In the genomic region with DNA sequence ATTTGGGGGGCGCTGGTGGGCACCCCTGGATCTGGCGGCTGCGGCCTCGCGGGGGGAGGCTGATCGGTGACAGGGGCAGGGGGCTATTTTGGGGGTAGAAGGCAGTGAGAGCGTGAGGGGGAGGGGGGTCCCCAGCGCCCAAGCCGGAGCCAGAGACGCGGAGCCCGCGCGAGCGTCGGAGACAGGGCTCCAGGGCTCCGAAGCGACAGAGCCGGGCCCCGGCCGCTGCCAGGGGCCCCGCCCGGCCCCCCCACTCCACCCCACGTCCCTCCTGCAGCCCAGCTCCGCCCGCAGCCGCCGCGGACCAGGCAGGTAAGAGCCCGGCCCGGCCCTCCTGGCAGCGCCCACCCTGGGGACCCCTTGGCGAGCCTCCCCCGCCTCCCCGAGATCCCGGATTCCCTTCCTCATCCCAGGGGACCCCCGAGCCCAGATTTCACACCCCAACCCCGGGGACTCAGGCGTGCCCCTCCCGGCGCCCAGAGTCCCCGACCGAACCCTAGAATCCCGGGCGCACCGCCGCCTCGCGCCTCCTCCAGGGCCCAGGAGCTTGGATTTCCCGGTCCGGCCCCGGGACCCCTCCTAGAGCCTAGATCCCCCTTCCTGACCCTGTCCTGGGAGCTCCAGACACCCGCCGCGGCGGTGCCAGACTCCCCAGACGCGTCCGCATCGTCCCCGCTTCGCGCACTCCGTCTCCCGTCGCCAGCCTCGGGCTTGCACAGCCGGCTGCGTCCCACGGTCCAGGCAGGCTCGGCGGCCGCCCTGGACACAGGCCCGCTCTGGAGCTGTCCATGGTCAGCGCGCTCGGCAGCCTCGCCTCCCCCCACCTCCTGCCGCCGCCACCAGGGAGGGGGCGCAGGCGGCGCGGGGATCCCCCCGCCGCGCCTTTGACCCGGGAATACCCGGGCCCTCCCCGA, we compare ENCODE assay signal across 1 cellular context.
TF ChIP-seq lines count a peak whose summit lies in the region.

A gene (plus strand): TSS at position 134 of the 914 bp plus-strand sequence. CDS start 8,330 bp downstream, outside the sequence.

TF ChIP-seq in HepG2, 621 proteins besides CTCF, POLR2A, EP300 and RAD21 (continued from another document and continues in another):
- TF ChIP-seq, protein P1, sequence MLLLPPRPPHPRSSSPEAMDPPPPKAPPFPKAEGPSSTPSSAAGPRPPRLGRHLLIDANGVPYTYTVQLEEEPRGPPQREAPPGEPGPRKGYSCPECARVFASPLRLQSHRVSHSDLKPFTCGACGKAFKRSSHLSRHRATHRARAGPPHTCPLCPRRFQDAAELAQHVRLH (CRISPR knock-in tag; IDR thresholded peaks at IDR 0.05; ENCODE audit: borderline replicate concordance, low read depth): peak; percentile 85; the same call in 1 of the 2 replicates
- TF ChIP-seq ZFP90 (CRISPR knock-in tag; IDR thresholded peaks at IDR 0.05; ENCODE audit: borderline replicate concordance) (no peak), MBD4 (IDR thresholded peaks at IDR 0.05; ENCODE audit: borderline replicate concordance, low read length) (no peak), ONECUT2 (CRISPR knock-in tag; IDR thresholded peaks at IDR 0.05) (no peak), HNRNPH1 (optimal IDR thresholded peaks at IDR 0.05; ENCODE audit: low read depth, low read length) (no peak), ELF3 (CRISPR knock-in tag; IDR thresholded peaks at IDR 0.05) (peak; percentile 61), ZNF629 (CRISPR knock-in tag; conservative IDR thresholded peaks at IDR 0.05) (0 out of 2 replicates have a peak, but pooled peaks have one; percentile 27), NCOA1 (CRISPR knock-in tag; IDR thresholded peaks at IDR 0.05) (no peak), ZNF607 (CRISPR knock-in tag; IDR thresholded peaks at IDR 0.05; ENCODE audit: borderline replicate concordance) (peak; percentile 91), PHF5A (CRISPR knock-in tag; IDR thresholded peaks at IDR 0.05; ENCODE audit: low read depth, unreplicated experiment) (no peak), ZNF839 (CRISPR knock-in tag; IDR thresholded peaks at IDR 0.05; ENCODE audit: borderline replicate concordance) (no peak), MYC (CRISPR knock-in tag; IDR thresholded peaks at IDR 0.05; ENCODE audit: borderline replicate concordance) (0 out of 2 replicates have a peak, but pooled peaks have one; percentile 62), ZNF788 (CRISPR knock-in tag; IDR thresholded peaks at IDR 0.05; ENCODE audit: borderline replicate concordance) (peak; percentile 83), ZNF260 (CRISPR knock-in tag; IDR thresholded peaks at IDR 0.05; ENCODE audit: borderline replicate concordance, low read depth) (no peak), ZBTB7B (CRISPR knock-in tag; IDR thresholded peaks at IDR 0.05) (no peak; the same call in 1 of the 2 replicates), ZBTB8A (CRISPR knock-in tag; IDR thresholded peaks at IDR 0.05; ENCODE audit: borderline replicate concordance, low read depth) (no peak), ZNF776 (CRISPR knock-in tag; IDR thresholded peaks at IDR 0.05) (peak; percentile 36; the same call in 1 of the 2 replicates), SKI (IDR thresholded peaks at IDR 0.05; ENCODE audit: partially characterized antibody) (no peak), ARID2 (CRISPR knock-in tag; IDR thresholded peaks at IDR 0.05; ENCODE audit: borderline replicate concordance) (no peak), TEAD2 (CRISPR knock-in tag; IDR thresholded peaks at IDR 0.05) (no peak), ZNF24 (IDR thresholded peaks at IDR 0.05) (no peak)
- TF ChIP-seq, protein P2, sequence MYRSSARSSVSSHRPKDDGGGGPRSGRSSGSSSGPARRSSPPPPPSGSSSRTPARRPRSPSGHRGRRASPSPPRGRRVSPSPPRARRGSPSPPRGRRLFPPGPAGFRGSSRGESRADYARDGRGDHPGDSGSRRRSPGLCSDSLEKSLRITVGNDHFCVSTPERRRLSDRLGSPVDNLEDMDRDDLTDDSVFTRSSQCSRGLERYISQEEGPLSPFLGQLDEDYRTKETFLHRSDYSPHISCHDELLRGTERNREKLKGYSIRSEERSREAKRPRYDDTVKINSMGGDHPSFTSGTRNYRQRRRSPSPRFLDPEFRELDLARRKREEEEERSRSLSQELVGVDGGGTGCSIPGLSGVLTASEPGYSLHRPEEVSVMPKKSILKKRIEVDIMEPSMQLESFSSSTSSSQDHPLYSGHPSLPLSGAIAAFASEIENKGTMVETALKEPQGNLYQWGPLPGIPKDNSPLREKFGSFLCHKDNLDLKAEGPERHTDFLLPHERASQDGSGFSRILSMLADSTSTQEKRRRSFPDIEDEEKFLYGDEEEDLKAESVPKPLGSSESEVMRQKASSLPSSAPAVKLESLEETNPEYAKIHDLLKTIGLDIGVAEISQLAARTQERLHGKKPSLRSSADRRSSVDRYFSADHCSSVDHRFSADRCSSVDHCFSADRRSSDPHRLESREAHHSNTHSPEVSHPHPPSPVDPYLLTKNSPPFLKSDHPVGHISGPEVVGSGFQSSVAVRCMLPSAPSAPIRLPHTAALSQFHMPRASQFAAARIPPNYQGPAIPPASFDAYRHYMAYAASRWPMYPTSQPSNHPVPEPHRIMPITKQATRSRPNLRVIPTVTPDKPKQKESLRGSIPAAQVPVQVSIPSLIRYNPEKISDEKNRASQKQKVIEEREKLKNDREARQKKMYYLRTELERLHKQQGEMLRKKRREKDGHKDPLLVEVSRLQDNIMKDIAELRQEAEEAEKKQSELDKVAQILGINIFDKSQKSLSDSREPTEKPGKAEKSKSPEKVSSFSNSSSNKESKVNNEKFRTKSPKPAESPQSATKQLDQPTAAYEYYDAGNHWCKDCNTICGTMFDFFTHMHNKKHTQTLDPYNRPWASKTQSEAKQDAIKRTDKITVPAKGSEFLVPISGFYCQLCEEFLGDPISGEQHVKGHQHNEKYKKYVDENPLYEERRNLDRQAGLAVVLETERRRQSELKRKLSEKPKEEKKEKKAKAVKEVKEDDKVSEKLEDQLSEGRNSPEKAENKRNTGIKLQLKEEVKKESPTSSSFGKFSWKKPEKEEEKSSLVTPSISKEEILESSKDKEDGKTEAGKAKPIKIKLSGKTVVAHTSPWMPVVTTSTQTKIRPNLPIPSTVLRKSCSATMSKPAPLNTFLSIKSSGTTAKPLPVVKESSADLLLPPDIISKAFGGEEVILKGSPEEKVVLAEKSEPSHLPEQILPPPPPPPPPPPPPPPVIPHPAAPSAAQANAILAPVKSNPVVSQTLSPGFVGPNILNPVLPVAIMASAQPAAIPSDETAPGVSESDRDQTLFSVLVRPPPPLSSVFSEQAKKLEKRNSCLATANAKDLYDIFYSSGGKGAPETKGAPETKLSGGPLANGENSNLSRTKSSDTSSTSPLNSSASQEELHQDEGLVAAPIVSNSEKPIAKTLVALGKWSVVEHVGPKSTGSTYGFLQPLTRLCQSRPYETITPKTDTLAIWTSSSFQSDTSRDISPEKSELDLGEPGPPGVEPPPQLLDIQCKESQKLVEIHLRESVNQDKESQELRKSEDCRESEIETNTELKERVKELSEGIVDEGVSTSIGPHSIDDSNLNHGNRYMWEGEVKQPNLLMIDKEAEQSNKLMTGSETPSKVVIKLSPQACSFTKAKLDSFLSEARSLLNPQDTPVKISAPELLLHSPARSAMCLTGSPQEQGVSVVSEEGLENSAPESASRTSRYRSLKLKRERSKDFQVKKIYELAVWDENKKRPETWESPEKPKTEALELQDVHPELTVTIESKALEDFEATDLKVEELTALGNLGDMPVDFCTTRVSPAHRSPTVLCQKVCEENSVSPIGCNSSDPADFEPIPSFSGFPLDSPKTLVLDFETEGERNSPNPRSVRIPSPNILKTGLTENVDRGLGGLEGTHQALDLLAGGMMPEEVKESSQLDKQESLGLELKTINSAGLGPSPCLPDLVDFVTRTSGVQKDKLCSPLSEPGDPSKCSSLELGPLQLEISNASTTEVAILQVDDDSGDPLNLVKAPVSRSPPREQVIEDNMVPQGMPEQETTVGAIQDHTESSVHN (CRISPR knock-in tag; IDR thresholded peaks at IDR 0.05): no peak
- TF ChIP-seq, protein P3, sequence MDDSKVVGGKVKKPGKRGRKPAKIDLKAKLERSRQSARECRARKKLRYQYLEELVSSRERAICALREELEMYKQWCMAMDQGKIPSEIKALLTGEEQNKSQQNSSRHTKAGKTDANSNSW (CRISPR knock-in tag; IDR thresholded peaks at IDR 0.05; ENCODE audit: borderline replicate concordance): no peak
- TF ChIP-seq, protein P4, sequence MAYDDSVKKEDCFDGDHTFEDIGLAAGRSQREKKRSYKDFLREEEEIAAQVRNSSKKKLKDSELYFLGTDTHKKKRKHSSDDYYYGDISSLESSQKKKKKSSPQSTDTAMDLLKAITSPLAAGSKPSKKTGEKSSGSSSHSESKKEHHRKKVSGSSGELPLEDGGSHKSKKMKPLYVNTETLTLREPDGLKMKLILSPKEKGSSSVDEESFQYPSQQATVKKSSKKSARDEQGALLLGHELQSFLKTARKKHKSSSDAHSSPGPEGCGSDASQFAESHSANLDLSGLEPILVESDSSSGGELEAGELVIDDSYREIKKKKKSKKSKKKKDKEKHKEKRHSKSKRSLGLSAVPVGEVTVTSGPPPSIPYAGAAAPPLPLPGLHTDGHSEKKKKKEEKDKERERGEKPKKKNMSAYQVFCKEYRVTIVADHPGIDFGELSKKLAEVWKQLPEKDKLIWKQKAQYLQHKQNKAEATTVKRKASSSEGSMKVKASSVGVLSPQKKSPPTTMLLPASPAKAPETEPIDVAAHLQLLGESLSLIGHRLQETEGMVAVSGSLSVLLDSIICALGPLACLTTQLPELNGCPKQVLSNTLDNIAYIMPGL (CRISPR knock-in tag; IDR thresholded peaks at IDR 0.05; ENCODE audit: borderline replicate concordance in 1 of 2, low read depth in 1 of 2): peak; percentile 34 to 57; a peak in 2 of 4 replicates
- TF ChIP-seq, protein P5, sequence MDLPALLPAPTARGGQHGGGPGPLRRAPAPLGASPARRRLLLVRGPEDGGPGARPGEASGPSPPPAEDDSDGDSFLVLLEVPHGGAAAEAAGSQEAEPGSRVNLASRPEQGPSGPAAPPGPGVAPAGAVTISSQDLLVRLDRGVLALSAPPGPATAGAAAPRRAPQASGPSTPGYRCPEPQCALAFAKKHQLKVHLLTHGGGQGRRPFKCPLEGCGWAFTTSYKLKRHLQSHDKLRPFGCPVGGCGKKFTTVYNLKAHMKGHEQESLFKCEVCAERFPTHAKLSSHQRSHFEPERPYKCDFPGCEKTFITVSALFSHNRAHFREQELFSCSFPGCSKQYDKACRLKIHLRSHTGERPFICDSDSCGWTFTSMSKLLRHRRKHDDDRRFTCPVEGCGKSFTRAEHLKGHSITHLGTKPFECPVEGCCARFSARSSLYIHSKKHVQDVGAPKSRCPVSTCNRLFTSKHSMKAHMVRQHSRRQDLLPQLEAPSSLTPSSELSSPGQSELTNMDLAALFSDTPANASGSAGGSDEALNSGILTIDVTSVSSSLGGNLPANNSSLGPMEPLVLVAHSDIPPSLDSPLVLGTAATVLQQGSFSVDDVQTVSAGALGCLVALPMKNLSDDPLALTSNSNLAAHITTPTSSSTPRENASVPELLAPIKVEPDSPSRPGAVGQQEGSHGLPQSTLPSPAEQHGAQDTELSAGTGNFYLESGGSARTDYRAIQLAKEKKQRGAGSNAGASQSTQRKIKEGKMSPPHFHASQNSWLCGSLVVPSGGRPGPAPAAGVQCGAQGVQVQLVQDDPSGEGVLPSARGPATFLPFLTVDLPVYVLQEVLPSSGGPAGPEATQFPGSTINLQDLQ (CRISPR knock-in tag; IDR thresholded peaks at IDR 0.05): no peak
- TF ChIP-seq, protein P6, sequence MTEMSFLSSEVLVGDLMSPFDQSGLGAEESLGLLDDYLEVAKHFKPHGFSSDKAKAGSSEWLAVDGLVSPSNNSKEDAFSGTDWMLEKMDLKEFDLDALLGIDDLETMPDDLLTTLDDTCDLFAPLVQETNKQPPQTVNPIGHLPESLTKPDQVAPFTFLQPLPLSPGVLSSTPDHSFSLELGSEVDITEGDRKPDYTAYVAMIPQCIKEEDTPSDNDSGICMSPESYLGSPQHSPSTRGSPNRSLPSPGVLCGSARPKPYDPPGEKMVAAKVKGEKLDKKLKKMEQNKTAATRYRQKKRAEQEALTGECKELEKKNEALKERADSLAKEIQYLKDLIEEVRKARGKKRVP (CRISPR knock-in tag; IDR thresholded peaks at IDR 0.05): no peak
- TF ChIP-seq, protein P7, sequence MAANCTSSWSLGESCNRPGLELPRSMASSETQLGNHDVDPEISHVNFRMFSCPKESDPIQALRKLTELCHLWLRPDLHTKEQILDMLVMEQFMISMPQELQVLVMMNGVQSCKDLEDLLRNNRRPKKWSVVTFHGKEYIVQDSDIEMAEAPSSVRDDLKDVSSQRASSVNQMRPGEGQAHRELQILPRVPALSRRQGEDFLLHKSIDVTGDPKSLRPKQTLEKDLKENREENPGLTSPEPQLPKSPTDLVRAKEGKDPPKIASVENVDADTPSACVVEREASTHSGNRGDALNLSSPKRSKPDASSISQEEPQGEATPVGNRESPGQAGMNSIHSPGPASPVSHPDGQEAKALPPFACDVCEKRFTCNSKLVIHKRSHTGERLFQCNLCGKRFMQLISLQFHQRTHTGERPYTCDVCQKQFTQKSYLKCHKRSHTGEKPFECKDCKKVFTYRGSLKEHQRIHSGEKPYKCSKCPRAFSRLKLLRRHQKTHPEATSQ (CRISPR knock-in tag; IDR thresholded peaks at IDR 0.05; ENCODE audit: borderline replicate concordance): no peak
- TF ChIP-seq, protein P8, sequence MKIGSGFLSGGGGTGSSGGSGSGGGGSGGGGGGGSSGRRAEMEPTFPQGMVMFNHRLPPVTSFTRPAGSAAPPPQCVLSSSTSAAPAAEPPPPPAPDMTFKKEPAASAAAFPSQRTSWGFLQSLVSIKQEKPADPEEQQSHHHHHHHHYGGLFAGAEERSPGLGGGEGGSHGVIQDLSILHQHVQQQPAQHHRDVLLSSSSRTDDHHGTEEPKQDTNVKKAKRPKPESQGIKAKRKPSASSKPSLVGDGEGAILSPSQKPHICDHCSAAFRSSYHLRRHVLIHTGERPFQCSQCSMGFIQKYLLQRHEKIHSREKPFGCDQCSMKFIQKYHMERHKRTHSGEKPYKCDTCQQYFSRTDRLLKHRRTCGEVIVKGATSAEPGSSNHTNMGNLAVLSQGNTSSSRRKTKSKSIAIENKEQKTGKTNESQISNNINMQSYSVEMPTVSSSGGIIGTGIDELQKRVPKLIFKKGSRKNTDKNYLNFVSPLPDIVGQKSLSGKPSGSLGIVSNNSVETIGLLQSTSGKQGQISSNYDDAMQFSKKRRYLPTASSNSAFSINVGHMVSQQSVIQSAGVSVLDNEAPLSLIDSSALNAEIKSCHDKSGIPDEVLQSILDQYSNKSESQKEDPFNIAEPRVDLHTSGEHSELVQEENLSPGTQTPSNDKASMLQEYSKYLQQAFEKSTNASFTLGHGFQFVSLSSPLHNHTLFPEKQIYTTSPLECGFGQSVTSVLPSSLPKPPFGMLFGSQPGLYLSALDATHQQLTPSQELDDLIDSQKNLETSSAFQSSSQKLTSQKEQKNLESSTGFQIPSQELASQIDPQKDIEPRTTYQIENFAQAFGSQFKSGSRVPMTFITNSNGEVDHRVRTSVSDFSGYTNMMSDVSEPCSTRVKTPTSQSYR (CRISPR knock-in tag; IDR thresholded peaks at IDR 0.05; ENCODE audit: borderline replicate concordance): peak; percentile 69; the same call in 1 of the 2 replicates
- TF ChIP-seq, protein P9, sequence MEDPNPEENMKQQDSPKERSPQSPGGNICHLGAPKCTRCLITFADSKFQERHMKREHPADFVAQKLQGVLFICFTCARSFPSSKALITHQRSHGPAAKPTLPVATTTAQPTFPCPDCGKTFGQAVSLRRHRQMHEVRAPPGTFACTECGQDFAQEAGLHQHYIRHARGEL (CRISPR knock-in tag; IDR thresholded peaks at IDR 0.05): no peak
- TF ChIP-seq, protein P10, sequence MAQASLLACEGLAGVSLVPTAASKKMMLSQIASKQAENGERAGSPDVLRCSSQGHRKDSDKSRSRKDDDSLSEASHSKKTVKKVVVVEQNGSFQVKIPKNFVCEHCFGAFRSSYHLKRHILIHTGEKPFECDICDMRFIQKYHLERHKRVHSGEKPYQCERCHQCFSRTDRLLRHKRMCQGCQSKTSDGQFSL (CRISPR knock-in tag; IDR thresholded peaks at IDR 0.05): peak; percentile 92
